24 cellular contexts compared by ENCODE assay signal in the genomic region with DNA sequence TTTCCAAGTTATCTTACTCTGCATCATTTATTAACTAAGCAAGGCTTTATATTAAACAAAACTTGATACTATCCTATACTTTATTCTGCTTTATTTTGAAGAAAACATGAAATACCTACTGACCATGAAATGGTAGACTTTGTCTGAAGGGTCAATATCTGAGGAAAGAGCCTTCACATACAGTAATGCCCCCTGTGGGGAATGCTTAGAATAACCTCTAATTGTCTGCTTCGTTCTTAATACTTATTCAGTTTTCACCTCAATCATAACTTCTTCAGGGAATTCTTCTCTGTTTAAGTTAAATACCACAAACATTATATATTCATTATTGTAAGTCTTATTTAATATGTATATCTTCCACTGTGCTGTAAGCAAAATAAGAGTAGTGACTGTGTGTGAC.
"Had no signal": no experiment of that assay in that cellular context is flagged by ENCODE, and none has a peak within 500 bp of the region (broad histone marks: within the 10 kb centered on the region; RNA-seq: fewer than 3 reads in every experiment).

No MANE protein-coding gene starts in this region.

- H3K27me3 ChIP-seq: adrenal gland, MG63, SJCRH30 had no signal

- ATAC-seq: activated CD4-positive, CD25-positive, alpha-beta regulatory T cell treated with anti-CD3 and anti-CD28 coated beads, Interleukin-2, amount 50 U/mL, for 24 hours; activated CD8-positive, alpha-beta T cell treated with anti-CD3 and anti-CD28 coated beads for 36 hours; activated T-cell treated with anti-CD3 and anti-CD28 coated beads, Interleukin-2, amount 50 U/mL, for 72 hours; Panc1 had no signal

- H3K4me3 ChIP-seq: adrenal gland, MG63, SJCRH30 had no signal

- H3K4me1 ChIP-seq: adrenal gland, SJCRH30 had no signal

- H3K27ac ChIP-seq: adrenal gland, SJCRH30 had no signal

- H3K4me3 Mint-ChIP-seq: activated CD8-positive, alpha-beta T cell treated with anti-CD3 and anti-CD28 coated beads for 36 hours; activated naive CD4-positive, alpha-beta T cell treated with anti-CD3 and anti-CD28 coated beads, Interleukin-2, amount 10 ng/mL, durations not matched to agents 7 days and 5 days; activated naive CD8-positive, alpha-beta T cell treated with anti-CD3 and anti-CD28 coated beads, Interleukin-2, amount 10 ng/mL, durations not matched to agents 7 days and 5 days; activated T-cell treated with anti-CD3 and anti-CD28 coated beads, Interleukin-2, amount 50 U/mL, for 72 hours; T-helper 1 cell treated with Interleukin-12 subunit alpha and Interleukin-12 subunit beta and Interleukin-4 antibody, amounts not matched to agents 30 μg/mL and 1 μg/mL, for 36 hours had no signal

- H3K27ac Mint-ChIP-seq: activated CD8-positive, alpha-beta T cell treated with anti-CD3 and anti-CD28 coated beads for 36 hours; activated naive CD4-positive, alpha-beta T cell treated with anti-CD3 and anti-CD28 coated beads, Interleukin-2, amount 10 ng/mL, durations not matched to agents 7 days and 5 days; activated naive CD8-positive, alpha-beta T cell treated with anti-CD3 and anti-CD28 coated beads, Interleukin-2, amount 10 ng/mL, durations not matched to agents 7 days and 5 days; activated T-cell treated with anti-CD3 and anti-CD28 coated beads, Interleukin-2, amount 50 U/mL, for 72 hours; activated T-helper 2 cell treated with anti-CD3 and anti-CD28 coated beads, Interferon-gamma antibody, Interleukin-2, Interleukin-4, amounts not matched to agents 10 μg/mL and 5 μg/mL and 100 μg/mL, durations not matched to agents 14 hours and 24 hours and 36 hours; T-helper 1 cell treated with Interleukin-12 subunit alpha and Interleukin-12 subunit beta and Interleukin-4 antibody, amounts not matched to agents 30 μg/mL and 1 μg/mL, for 36 hours had no signal

- H3K36me3 Mint-ChIP-seq: activated naive CD4-positive, alpha-beta T cell treated with anti-CD3 and anti-CD28 coated beads, Interleukin-2, amount 10 ng/mL, durations not matched to agents 7 days and 5 days; activated naive CD8-positive, alpha-beta T cell treated with anti-CD3 and anti-CD28 coated beads, Interleukin-2, amount 10 ng/mL, durations not matched to agents 7 days and 5 days had no signal

- H3K36me3 ChIP-seq: adrenal gland, MG63, SJCRH30 had no signal

- DNase-seq: activated CD4-positive, alpha-beta T cell treated with anti-CD3 and anti-CD28 coated beads for 4 hours; activated CD8-positive, alpha-beta memory T cell treated with anti-CD3 and anti-CD28 coated beads, Interleukin-2, amount 50 U/mL, for 4 hours; activated CD8-positive, alpha-beta T cell treated with anti-CD3 and anti-CD28 coated beads for 36 hours; activated gamma-delta T cell treated with Interleukin-2 at 50 U/mL for 16 hours; activated naive CD4-positive, alpha-beta T cell treated with anti-CD3 and anti-CD28 coated beads, Interleukin-2, amount 10 ng/mL, durations not matched to agents 7 days and 5 days; activated naive CD8-positive, alpha-beta T cell treated with anti-CD3 and anti-CD28 coated beads, Interleukin-2, amount 10 ng/mL, durations not matched to agents 7 days and 5 days; activated T-cell treated with anti-CD3 and anti-CD28 coated beads, Interleukin-2, amount 50 U/mL, for 72 hours; adrenal gland; anterior cingulate cortex; cerebellar nuclear complex; MG63; NCI-H1930; NCI-H2171; NCI-H2227 treated with DMSO at 0.1 percent for 48 hours; NCI-H446 treated with DMSO at 0.1 percent for 48 hours; NCI-H524 treated with DMSO at 0.1 percent for 48 hours; NCI-H82; Right ventricle myocardium superior; RPMI8226; SJCRH30 had no signal

- H3K27me3 Mint-ChIP-seq: activated CD8-positive, alpha-beta T cell treated with anti-CD3 and anti-CD28 coated beads for 36 hours; activated naive CD4-positive, alpha-beta T cell treated with anti-CD3 and anti-CD28 coated beads, Interleukin-2, amount 10 ng/mL, durations not matched to agents 7 days and 5 days; activated naive CD8-positive, alpha-beta T cell treated with anti-CD3 and anti-CD28 coated beads, Interleukin-2, amount 10 ng/mL, durations not matched to agents 7 days and 5 days had no signal

- H3K4me1 Mint-ChIP-seq: activated naive CD4-positive, alpha-beta T cell treated with anti-CD3 and anti-CD28 coated beads, Interleukin-2, amount 10 ng/mL, durations not matched to agents 7 days and 5 days; activated naive CD8-positive, alpha-beta T cell treated with anti-CD3 and anti-CD28 coated beads, Interleukin-2, amount 10 ng/mL, durations not matched to agents 7 days and 5 days had no signal

- H3K9me3 Mint-ChIP-seq: activated CD8-positive, alpha-beta T cell treated with anti-CD3 and anti-CD28 coated beads for 36 hours; activated naive CD4-positive, alpha-beta T cell treated with anti-CD3 and anti-CD28 coated beads, Interleukin-2, amount 10 ng/mL, durations not matched to agents 7 days and 5 days; activated naive CD8-positive, alpha-beta T cell treated with anti-CD3 and anti-CD28 coated beads, Interleukin-2, amount 10 ng/mL, durations not matched to agents 7 days and 5 days; activated T-cell treated with anti-CD3 and anti-CD28 coated beads, Interleukin-2, amount 50 U/mL, for 72 hours; activated T-helper 2 cell treated with anti-CD3 and anti-CD28 coated beads, Interferon-gamma antibody, Interleukin-2, Interleukin-4, amounts not matched to agents 10 μg/mL and 5 μg/mL and 100 μg/mL, durations not matched to agents 14 hours and 24 hours and 36 hours; T-helper 1 cell treated with Interleukin-12 subunit alpha and Interleukin-12 subunit beta and Interleukin-4 antibody, amounts not matched to agents 30 μg/mL and 1 μg/mL, for 36 hours had no signal

- H3K9me3 ChIP-seq: adrenal gland, MG63, SJCRH30 had no signal
